ENCODE assay signal across 18 cellular contexts in the genomic region with DNA sequence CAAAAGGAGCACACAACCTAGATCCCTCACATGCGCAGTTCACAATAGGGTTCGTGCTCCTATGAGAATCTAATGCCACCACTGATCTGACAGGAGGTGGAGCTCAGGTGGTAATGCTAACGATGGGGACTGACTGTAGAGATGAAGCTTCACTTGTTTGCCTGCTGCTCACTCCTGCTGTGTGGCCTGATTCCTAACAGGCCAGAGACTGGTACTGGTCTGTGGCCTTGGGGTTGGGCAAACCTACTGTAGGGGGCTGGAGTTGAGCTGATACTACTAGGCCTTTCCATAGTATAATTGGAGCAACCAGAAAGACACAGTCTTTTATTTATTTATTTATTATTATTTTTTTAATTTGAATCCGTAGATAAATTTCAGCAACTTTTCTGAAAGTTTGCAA.
"Had no signal": no experiment of that assay in that cellular context is flagged by ENCODE, and none has a peak within 500 bp of the region (broad histone marks: within the 10 kb centered on the region; RNA-seq: fewer than 3 reads in every experiment).

No MANE protein-coding gene starts in this region.

- H3K27ac ChIP-seq: ascending aorta, spleen had no signal

- H3K27ac Mint-ChIP-seq: nephron progenitor cell, type B pancreatic cell had no signal

- ATAC-seq: activated naive CD4-positive, alpha-beta T cell treated with anti-CD3 and anti-CD28 coated beads, Interleukin-2, amount 50 U/mL, for 72 hours; left colon; mucosa of descending colon; sciatic nerve had no signal

- DNase-seq: activated CD4-positive, alpha-beta memory T cell treated with anti-CD3 and anti-CD28 coated beads for 36 hours; foreskin melanocyte; head of caudate nucleus; left colon; mucosa of descending colon; nephron progenitor cell; spleen; stimulated activated CD4-positive, alpha-beta T cell treated with anti-CD3 and anti-CD28 coated beads, Interleukin-1b, Interleukin-23, amount 100 ng/mL, for 48 hours; stimulated activated naive CD4-positive, alpha-beta T cell; T-helper 9 cell had no signal

- H3K27me3 Mint-ChIP-seq: activated CD4-positive, alpha-beta memory T cell treated with anti-CD3 and anti-CD28 coated beads for 36 hours; type B pancreatic cell had no signal

- H3K4me3 Mint-ChIP-seq: activated CD4-positive, alpha-beta memory T cell treated with anti-CD3 and anti-CD28 coated beads for 36 hours; nephron progenitor cell; type B pancreatic cell had no signal

- FAIRE-seq: bronchial epithelial cell, endothelial cell of umbilical vein had no signal

- H3K36me3 ChIP-seq: ascending aorta, suprapubic skin had no signal

- H3K4me3 ChIP-seq: ascending aorta, mucosa of descending colon, spleen, suprapubic skin had no signal

- H3K27me3 ChIP-seq: ascending aorta, spleen, suprapubic skin had no signal

- H3K9me3 ChIP-seq: ascending aorta, mucosa of descending colon, spleen, suprapubic skin had no signal

- H3K9me3 Mint-ChIP-seq: activated CD4-positive, alpha-beta memory T cell treated with anti-CD3 and anti-CD28 coated beads for 36 hours; activated T-helper 2 cell treated with anti-CD3 and anti-CD28 coated beads, Interferon-gamma antibody, Interleukin-2, Interleukin-4, amounts not matched to agents 10 μg/mL and 5 μg/mL and 100 μg/mL, durations not matched to agents 14 hours and 24 hours and 36 hours; nephron progenitor cell had no signal
